Comparison of ENCODE assay signal across 24 cellular contexts in genomic region chr16:47507701-47508100, GRCh38.
"Had no signal": no experiment of that assay in that cellular context is flagged by ENCODE, and none has a peak within 500 bp of the region (broad histone marks: within the 10 kb centered on the region; RNA-seq: fewer than 3 reads in every experiment).

No MANE protein-coding gene starts in this region.

- H3K4me1 ChIP-seq: ascending aorta, right lobe of liver, stomach, upper lobe of right lung had no signal

- H3K27me3 ChIP-seq: ascending aorta, esophagus squamous epithelium, gastrocnemius medialis, ovary, right lobe of liver, stomach, thyroid gland, upper lobe of right lung had no signal

- H3K36me3 ChIP-seq: ovary had no signal

- DNase-seq: activated CD4-positive, alpha-beta T cell treated with anti-CD3 and anti-CD28 coated beads for 4 hours; activated CD4-positive, alpha-beta T cell treated with anti-CD3 and anti-CD28 coated beads, Interleukin-2, amount 50 U/mL, for 4 hours; activated naive CD4-positive, alpha-beta T cell treated with Interleukin-2 at 50 U/mL for 16 hours; activated T-cell treated with anti-CD3 and anti-CD28 coated beads for 4 hours; activated T-cell treated with anti-CD3 and anti-CD28 coated beads, Interleukin-2, amount 50 U/mL, for 72 hours; endodermal cell; esophagus squamous epithelium; gastrocnemius medialis; glutamatergic neuron; left cardiac atrium; left ventricle myocardium superior; ovary; right lobe of liver; stimulated activated CD4-positive, alpha-beta T cell treated with anti-CD3 and anti-CD28 coated beads, Interleukin-12 subunit alpha, Interleukin-12 subunit beta, amount 100 ng/mL, for 4 hours; stimulated activated CD4-positive, alpha-beta T cell treated with anti-CD3 and anti-CD28 coated beads, Interleukin-4, amount 100 ng/mL, for 24 hours; stomach; T-helper 1 cell; thyroid gland; upper lobe of right lung had no signal

- ATAC-seq: activated T-cell treated with anti-CD3 and anti-CD28 coated beads, Interleukin-2, amount 50 U/mL, for 72 hours; gastrocnemius medialis; left cardiac atrium; left ventricle myocardium superior; right lobe of liver; stimulated activated effector memory CD8-positive, alpha-beta T cell treated with anti-CD3 and anti-CD28 coated beads, Interleukin-12 subunit alpha, Interleukin-12 subunit beta, amount 100 ng/mL, for 72 hours; upper lobe of right lung had no signal

- H3K27ac ChIP-seq: ascending aorta, epithelial cell of prostate, esophagus squamous epithelium, ovary, right lobe of liver, skin epidermis, stomach, upper lobe of right lung, VCaP had no signal

- H3K9me3 ChIP-seq: ascending aorta, esophagus squamous epithelium, gastrocnemius medialis, ovary, right lobe of liver, stomach, thyroid gland, upper lobe of right lung had no signal

- H3K4me3 ChIP-seq: ascending aorta, esophagus squamous epithelium, gastrocnemius medialis, ovary, right lobe of liver, skin epidermis, stomach, thyroid gland, upper lobe of right lung had no signal
